In genomic region chr17:58317421-58318064, GRCh38 we compare ENCODE assay signal across 8 cellular contexts. TPM values are rescaled to one million over a fixed set of nuclear protein-coding genes. Genes with fewer than 3 reads are reported as not detected.
DNase-seq lines count a peak whose midpoint lies in the region; ATAC-seq, FAIRE-seq and TF ChIP-seq lines count a peak whose summit lies in the region.

No MANE protein-coding gene starts in this region.

- DNase-seq in OCI-M1 (lab: John Stamatoyannopoulos, UW): peak; percentile 75
- DNase-seq in activated T-helper 1 cell treated with Interleukin-2 at 50 U/mL for 16 hours (ENCODE audit: low read depth): peak; percentile 54
- DNase-seq in foreskin keratinocyte: peak; percentile 77 to 87
- DNase-seq in skeletal muscle cell (ENCODE audit: low read depth): peak; percentile 52

- no peak overlapping the region for H3K27ac ChIP-seq in foreskin keratinocyte

- no peaks in the 10 kb centered on the region for H3K4me1 ChIP-seq in foreskin keratinocyte

- peaks cover 10% of the 10 kb centered on the region for H3K27me3 ChIP-seq in foreskin keratinocyte

- H3K4me3 ChIP-seq in skeletal muscle cell (ENCODE audit: low read depth, low read length): no peak overlapping the region

- FAIRE-seq in A204.1 (lab: Jason Lieb, UNC): peak; percentile 3

- TF ChIP-seq CTCF in GM12874 (IDR thresholded peaks at IDR 0.05; ENCODE audit: insufficient read depth, low read depth, low read length): peak; percentile 84
- peak; percentile 96 for TF ChIP-seq CTCF in foreskin keratinocyte (conservative IDR thresholded peaks at IDR 0.05)

- ATAC-seq in HG03442 (IDR thresholded peaks at IDR 0.05; ENCODE audit: unreplicated experiment) (peak; percentile 77), foreskin keratinocyte (peak; percentile 92), HG03469 (IDR thresholded peaks at IDR 0.05; ENCODE audit: unreplicated experiment) (no peak)

RNA-seq across cellular contexts. Expression of gene TSPOAP1, which starts 11.1 kb away (rescaled TPM):
- 0.37 and 0.74 TPM in 2 replicates for total RNA-seq in foreskin keratinocyte
- polyA plus RNA-seq in foreskin keratinocyte: 0.32 and 0.39 TPM in 2 replicates

RNA-seq across cellular contexts. Expression of gene SUPT4H1, which starts 34.5 kb away (rescaled TPM):
- total RNA-seq in foreskin keratinocyte: 70.1 and 73.0 TPM in 2 replicates
- polyA plus RNA-seq in foreskin keratinocyte: 118 and 127 TPM in 2 replicates

RNA-seq across cellular contexts. Expression of gene MPO, which starts 36.8 kb away (rescaled TPM):
- not detected in 2 replicates for total RNA-seq in foreskin keratinocyte
- polyA plus RNA-seq in foreskin keratinocyte: not detected in 2 replicates
